ENCODE assay signal across 5 cellular contexts in genomic region chr10:64973391-64973790, GRCh38.
"Had no signal": no experiment of that assay in that cellular context is flagged by ENCODE, and none has a peak within 500 bp of the region (broad histone marks: within the 10 kb centered on the region; RNA-seq: fewer than 3 reads in every experiment).

No MANE protein-coding gene starts in this region.

- H3K27ac ChIP-seq: HL-60 had no signal

- ATAC-seq: HepG2, K562 had no signal

- DNase-seq: IMR-90, KBM-7 had no signal

- H3K4me3 ChIP-seq: K562 had no signal
